ENCODE assay signal across 12 cellular contexts in the genomic region with DNA sequence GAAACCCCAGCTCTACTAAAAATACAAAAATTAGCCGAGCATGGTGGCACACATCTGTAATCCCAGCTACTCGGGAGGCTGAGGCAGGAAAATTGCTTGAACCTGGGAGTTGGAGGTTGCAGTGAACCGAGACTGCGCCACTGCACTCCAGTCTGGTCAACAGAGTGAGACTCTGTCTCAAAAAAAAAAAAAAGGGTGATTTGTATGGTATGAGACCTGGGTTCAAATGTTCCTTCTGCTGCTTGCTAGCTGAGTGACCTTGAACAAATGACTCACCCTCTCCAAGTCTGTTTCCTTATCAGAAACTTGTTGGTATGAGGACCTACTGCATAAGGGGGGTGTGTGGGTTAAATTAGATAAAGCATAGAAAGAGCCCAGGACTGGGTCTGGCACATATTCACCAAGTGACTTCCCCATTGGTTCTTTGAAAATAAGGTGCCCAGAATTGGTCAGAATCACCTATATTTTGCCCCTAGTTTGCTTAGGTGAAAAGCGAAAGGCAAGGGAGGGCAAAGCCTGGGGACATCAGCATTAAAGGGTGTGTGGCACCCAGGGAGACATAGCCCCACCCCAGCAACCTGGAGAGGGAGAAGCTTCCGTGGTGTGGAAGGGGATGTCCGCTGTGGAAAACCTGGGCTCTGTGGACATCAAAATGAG. TPM values are rescaled to one million over a fixed set of nuclear protein-coding genes. Genes with fewer than 3 reads are reported as not detected.
DNase-seq lines count a peak whose midpoint lies in the region; ATAC-seq and TF ChIP-seq lines count a peak whose summit lies in the region.
"Had no signal": no experiment of that assay in that cellular context is flagged by ENCODE, and none has a peak within 500 bp of the region (broad histone marks: within the 10 kb centered on the region; RNA-seq: fewer than 3 reads in every experiment).

No MANE protein-coding gene starts in this region.

- WGBS in IMR-90 (ENCODE audit: extremely low coverage in 2 of 2, insufficient read length in 1 of 2), 2 experiments: no CpG with 5 or more reads among the region's 7 CpGs
- 83 to 89% (median 86%) methylated on average over 7 of the region's 7 CpGs for WGBS in adrenal gland, 4 donors

- TF ChIP-seq POLR2A in IMR-90 (IDR thresholded peaks at IDR 0.05; ENCODE audit: low read depth, low read length) (no peak), adrenal gland (IDR thresholded peaks at IDR 0.05) (no peak)

- H2BK20ac ChIP-seq in IMR-90 (ENCODE audit: low read depth, low read length): no peak overlapping the region

- H3K27me3 ChIP-seq in A673 (replicated peaks; ENCODE audit: insufficient read depth, low read depth, low read length, poor library complexity) (no peaks in the 10 kb centered on the region), IMR-90 (ENCODE audit: control insufficient read depth, insufficient read depth, low read length) (no peaks in the 10 kb centered on the region), adrenal gland (no peaks in the 10 kb centered on the region)

- in situ Hi-C loops in IMR-90 (cut with MboI; ENCODE audit: low sequenced_read_pairs): no loop called here

- H2AFZ ChIP-seq in IMR-90 (replicated peaks; ENCODE audit: low read length, poor library complexity): no peak overlapping the region

- peak overlapping the region in 1 of 2 experiments; percentile 46; a peak in 1 of 4 replicates for H4K8ac ChIP-seq in IMR-90 (ENCODE audit: low read depth in 2 of 2, low read length in 2 of 2)

- H3K36me3 ChIP-seq in A673 (ENCODE audit: insufficient read depth, low read length, poor library complexity, severe bottlenecking) (peaks cover 14% of the 10 kb centered on the region), IMR-90 (ENCODE audit: control insufficient read depth, insufficient read depth, low read length) (no peaks in the 10 kb centered on the region), adrenal gland (replicated peaks in 1 of 2) (no peaks in the 10 kb centered on the region)

- dilution Hi-C loops in IMR-90 (cut with HindIII; ENCODE audit: low sequenced_read_pairs, unreplicated experiment): no loop called here

- H3K4me1 ChIP-seq in A673 (ENCODE audit: insufficient read depth, low read length, poor library complexity, severe bottlenecking) (peaks cover 34% of the 10 kb centered on the region), IMR-90 (ENCODE audit: control insufficient read depth, insufficient read depth, low read length) (peaks cover 38% of the 10 kb centered on the region), adrenal gland (replicated peaks in 1 of 2) (peaks cover 52 to 71% of the 10 kb centered on the region in 2 donors)

- H2BK15ac ChIP-seq in IMR-90 (ENCODE audit: low read depth, low read length): no peak overlapping the region

- H3K4me3 Mint-ChIP-seq in naive thymus-derived CD8-positive, alpha-beta T cell: peak overlapping the region in 5 of 10 donors; percentile 7 to 68 (median 27)

- H4K20me1 ChIP-seq in IMR-90 (ENCODE audit: insufficient read depth, low read length): peaks cover 11% of the 10 kb centered on the region

- H2BK120ac ChIP-seq in IMR-90 (ENCODE audit: low read depth, low read length): no peak overlapping the region

- TF ChIP-seq CTCF in A673 (conservative IDR thresholded peaks at IDR 0.05; ENCODE audit: low read depth, low read length) (no peak), IMR-90 (conservative IDR thresholded peaks at IDR 0.05; ENCODE audit: low read depth, low read length) (no peak), adrenal gland (IDR thresholded peaks at IDR 0.05) (no peak)

- peaks cover 20 to 67% (median 57%) of the 10 kb centered on the region in 4 donors for H3K4me1 Mint-ChIP-seq in naive thymus-derived CD8-positive, alpha-beta T cell

- H3K4me3 ChIP-seq in A673 (ENCODE audit: low read depth, low read length, poor library complexity, severe bottlenecking): no peak overlapping the region
- no peak overlapping the region for H3K4me3 ChIP-seq in IMR-90 (ENCODE audit: insufficient read depth, low read depth, low read length)
- no peak overlapping the region for H3K4me3 ChIP-seq in adrenal gland

- no peak overlapping the region for H3K4me2 ChIP-seq in IMR-90 (ENCODE audit: low read depth, low read length)

- peak overlapping the region; percentile 53; the same call in 1 of the 2 replicates for H3K14ac ChIP-seq in IMR-90 (replicated peaks; ENCODE audit: low read depth, low read length)

- H3K9me1 ChIP-seq in IMR-90 (ENCODE audit: insufficient read depth, low read length): peaks cover 13% of the 10 kb centered on the region

- H3K79me1 ChIP-seq in IMR-90 (ENCODE audit: low read depth in 1 of 2, low read length in 2 of 2): peaks cover 0 to 73% of the 10 kb centered on the region in 2 experiments; a peak in 2 of 4 replicates

- peaks cover 0 to 34% (median 3%) of the 10 kb centered on the region in 3 donors for H3K36me3 Mint-ChIP-seq in naive thymus-derived CD8-positive, alpha-beta T cell

- POLR2A ChIA-PET in A673 (lab: Charles Lee; ENCODE audit: low non-redundant PET): interaction anchor here (0.7 kb wide), 1 partner anchor 9 kb away, joined by 6 read pairs; no protein-coding TSS in a partner anchor
- POLR2A ChIA-PET in IMR-90 (lab: Charles Lee; ENCODE audit: unreplicated experiment): interaction anchor here (0.7 kb wide), 1 partner anchor 103 kb away, joined by 3 read pairs; no protein-coding TSS in a partner anchor
- POLR2A ChIA-PET in naive thymus-derived CD8-positive, alpha-beta T cell (lab: Charles Lee): interaction anchor here (0.6 to 2.2 kb wide), 5 partner anchors 10 to 241 kb away, joined by 4 to 9 read pairs (median 4); a partner anchor contains a TSS

- H3K9me3 Mint-ChIP-seq in naive thymus-derived CD8-positive, alpha-beta T cell: no peaks in the 10 kb centered on the region

- ATAC-seq in IMR-90 (ENCODE audit: low read depth): no peak
- ATAC-seq in naive thymus-derived CD8-positive, alpha-beta T cell: no peak
- ATAC-seq in HG02763 (IDR thresholded peaks at IDR 0.05; ENCODE audit: unreplicated experiment): no peak
- no peak for ATAC-seq in HG03378 (IDR thresholded peaks at IDR 0.05; ENCODE audit: unreplicated experiment)

- H4K91ac ChIP-seq in IMR-90 (ENCODE audit: insufficient read depth, low read depth, low read length): no peak overlapping the region

- H3K9me3 ChIP-seq in A673 (ENCODE audit: low read depth, low read length, poor library complexity, severe bottlenecking) (no peaks in the 10 kb centered on the region), IMR-90 (ENCODE audit: control insufficient read depth, insufficient read depth, low read length) (no peaks in the 10 kb centered on the region), adrenal gland (replicated peaks in 1 of 3) (no peaks in the 10 kb centered on the region)

- peak overlapping the region; percentile 26 for H2AK5ac ChIP-seq in IMR-90 (ENCODE audit: low read depth, low read length)

- H3K27me3 Mint-ChIP-seq in naive thymus-derived CD8-positive, alpha-beta T cell: no peaks in the 10 kb centered on the region

- H3K27ac Mint-ChIP-seq in naive thymus-derived CD8-positive, alpha-beta T cell: peak overlapping the region in 8 of 10 donors; percentile 10 to 90 (median 56)

- no peak overlapping the region for H2AK9ac ChIP-seq in IMR-90 (replicated peaks; ENCODE audit: low read depth, low read length, poor library complexity)

- H3K27ac ChIP-seq in A673 (ENCODE audit: low read depth, low read length, poor library complexity, severe bottlenecking): peak overlapping the region; percentile 37
- peak overlapping the region; percentile 42; the same call in 1 of the 2 replicates for H3K27ac ChIP-seq in IMR-90 (ENCODE audit: insufficient read depth, low read length)
- peak overlapping the region; percentile 8 to 68 (median 59) for H3K27ac ChIP-seq in adrenal gland

- intact Hi-C loops in A673 (cut with micrococcal nuclease; ENCODE audit: unreplicated experiment) (no loop called here), IMR-90 (cut with micrococcal nuclease) (no loop called here), adrenal gland (cut with DNase I) (no loop called here)

- H3K18ac ChIP-seq in IMR-90 (ENCODE audit: low read depth, low read length): 0 out of 2 replicates have a peak overlapping the region, but pooled peaks have one; percentile 25

- no peak for TF ChIP-seq RAD21 in IMR-90 (IDR thresholded peaks at IDR 0.05; ENCODE audit: low read length)

- DNase-seq in A673 (ENCODE audit: low spot score) (no peak), IMR-90 (no peak), adrenal gland (peak in 1 of 7 donors; percentile 52), medulla oblongata (ENCODE audit: extremely low spot score) (no peak), NCI-H2029 (lab: John Stamatoyannopoulos, UW) (no peak)
- no peak for DNase-seq in naive thymus-derived CD8-positive, alpha-beta T cell
- DNase-seq: activated CD4-positive, alpha-beta T cell treated with anti-CD3 and anti-CD28 coated beads for 48 hours; DMS153; NCI-H526 treated with DMSO at 0.1 percent for 48 hours; retina had no signal

- CTCF ChIA-PET in A673 (lab: Charles Lee) (interaction anchor here (1.5 kb wide), 1 partner anchor 40 kb away, joined by 3 read pairs; no protein-coding TSS in a partner anchor), IMR-90 (lab: Yijun Ruan, JAX) (interaction anchor here (0.5 kb wide), 1 partner anchor 8 kb away, joined by 5 read pairs; no protein-coding TSS in a partner anchor)

- H3K9ac ChIP-seq in IMR-90 (ENCODE audit: low read depth, low read length): no peak overlapping the region

- BruUV-seq in A673 (replicated peaks; lab: Mats Ljungman, UMichigan) (no TSS peak), IMR-90 (replicated peaks; lab: Mats Ljungman, UMichigan) (no TSS peak)

- no peak overlapping the region for H3K56ac ChIP-seq in IMR-90 (ENCODE audit: extremely low read depth, insufficient read depth, low read length)

- no peak overlapping the region for H2BK5ac ChIP-seq in IMR-90 (ENCODE audit: low read depth, low read length, poor library complexity, severe bottlenecking)

- peak overlapping the region; percentile 32 for H3K4ac ChIP-seq in IMR-90 (ENCODE audit: low read depth, low read length)

- H3K23ac ChIP-seq in IMR-90 (ENCODE audit: low read depth, low read length): no peak overlapping the region

- H4K5ac ChIP-seq in IMR-90 (ENCODE audit: low read depth, low read length): no peak overlapping the region

RNA-seq across cellular contexts. Expression of a gene that starts 9.9 kb away (rescaled TPM):
- 24.7 and 26.1 TPM in 2 replicates for total RNA-seq in A673 (2021)
- 17.9 and 20.3 TPM in 2 replicates for total RNA-seq in IMR-90 (2012; rRNA removed)
- polyA plus RNA-seq in IMR-90 (2012; rRNA removed): 14.0 and 19.1 TPM in 2 replicates
- 11.0 and 16.7 TPM in 2 replicates for polyA plus RNA-seq in IMR-90 (2012; cell fraction: cytosol; rRNA removed)
- 61.0 and 98.5 TPM in 2 replicates for polyA plus RNA-seq in IMR-90 (2012; cell fraction: nucleus; rRNA removed; ENCODE audit: low replicate concordance)
- total RNA-seq in adrenal gland: 10 to 100 TPM; 11.4 to 60.6 (median 25.5) TPM
- polyA plus RNA-seq in adrenal gland: 10 to 100 TPM; 13.6 to 14.1 (median 13.9) TPM
- 10 to 100 TPM; 18.6 to 18.9 TPM for total RNA-seq in naive thymus-derived CD8-positive, alpha-beta T cell
- polyA plus RNA-seq in naive thymus-derived CD8-positive, alpha-beta T cell: 10 to 100 TPM; 12.1 to 17.8 (median 13.8) TPM

RNA-seq across cellular contexts. Expression of a gene that starts 10.9 kb away (rescaled TPM):
- 9.3 and 10.8 TPM in 2 replicates for total RNA-seq in A673 (2021)
- total RNA-seq in IMR-90 (2012; rRNA removed): 8.3 and 9.7 TPM in 2 replicates
- 10.1 and 10.4 TPM in 2 replicates for polyA plus RNA-seq in IMR-90 (2012; rRNA removed)
- polyA plus RNA-seq in IMR-90 (2012; cell fraction: cytosol; rRNA removed): 7.8 and 9.2 TPM in 2 replicates
- polyA plus RNA-seq in IMR-90 (2012; cell fraction: nucleus; rRNA removed; ENCODE audit: low replicate concordance): 3.5 and 5.6 TPM in 2 replicates
- 10 to 100 TPM in 6 of 8 donors, 1 to 10 TPM in 2; 8.0 to 20.7 (median 12.2) TPM for total RNA-seq in adrenal gland
- 10 to 100 TPM in 2 of 3 donors, 1 to 10 TPM in 1; 6.6 to 12.8 (median 10.8) TPM for polyA plus RNA-seq in adrenal gland
- 10 to 100 TPM; 14.3 to 18.3 TPM for total RNA-seq in naive thymus-derived CD8-positive, alpha-beta T cell
- 10 to 100 TPM; 10.1 to 13.3 (median 11.3) TPM for polyA plus RNA-seq in naive thymus-derived CD8-positive, alpha-beta T cell

RNA-seq across cellular contexts. Expression of a gene that starts 49.6 kb away (rescaled TPM):
- 120 and 122 TPM in 2 replicates for total RNA-seq in A673 (2021)
- 90.3 and 107 TPM in 2 replicates for total RNA-seq in IMR-90 (2012; rRNA removed)
- 99.2 and 100 TPM in 2 replicates for polyA plus RNA-seq in IMR-90 (2012; rRNA removed)
- polyA plus RNA-seq in IMR-90 (2012; cell fraction: cytosol; rRNA removed): 69.7 and 115 TPM in 2 replicates
- polyA plus RNA-seq in IMR-90 (2012; cell fraction: nucleus; rRNA removed; ENCODE audit: low replicate concordance): 116 and 217 TPM in 2 replicates
- 100 to 1,000 TPM in 4 of 8 donors, 10 to 100 TPM in 4; 82.5 to 147 (median 101) TPM for total RNA-seq in adrenal gland
- 100 to 1,000 TPM in 2 of 3 donors, 10 to 100 TPM in 1; 69.5 to 104 (median 101) TPM for polyA plus RNA-seq in adrenal gland
- total RNA-seq in naive thymus-derived CD8-positive, alpha-beta T cell: 10 to 100 TPM; 69.2 to 75.6 TPM
- polyA plus RNA-seq in naive thymus-derived CD8-positive, alpha-beta T cell: 10 to 100 TPM; 28.9 to 49.8 (median 33.3) TPM
